ENCODE assay signal across 8 cellular contexts in genomic region chr12:50055831-50056628, GRCh38. TPM values are rescaled to one million over a fixed set of nuclear protein-coding genes. Genes with fewer than 3 reads are reported as not detected.
DNase-seq lines count a peak whose midpoint lies in the region; ATAC-seq, FAIRE-seq and TF ChIP-seq lines count a peak whose summit lies in the region.

No MANE protein-coding gene starts in this region.

- no peak for FAIRE-seq in A549 (lab: Jason Lieb, UNC)

- H3K27me3 Mint-ChIP-seq in mesothelial cell of epicardium (ENCODE audit: low read depth): peaks cover 67% of the 10 kb centered on the region

- H3K27ac ChIP-seq in A549: peak overlapping the region; percentile 38 to 55; a peak in 3 of 6 replicates

- TF ChIP-seq EP300 in A549 (IDR thresholded peaks at IDR 0.05): no peak

- POLR2A ChIA-PET in A549 (lab: Yijun Ruan, JAX): interaction anchor here (1.0 kb wide), 1 partner anchor 89 kb away, joined by 3 read pairs; no protein-coding TSS in a partner anchor

- no peaks in the 10 kb centered on the region for H3K9me3 ChIP-seq in A549

- H3K4me3 ChIP-seq in A549: peak overlapping the region; percentile 85; the same call in 2 of the 3 replicates

- no peaks in the 10 kb centered on the region for H3K9me3 Mint-ChIP-seq in mesothelial cell of epicardium
- no peaks in the 10 kb centered on the region for H3K9me3 Mint-ChIP-seq in stimulated activated effector memory CD8-positive, alpha-beta T cell treated with anti-CD3 and anti-CD28 coated beads, Interleukin-12 subunit alpha, Interleukin-12 subunit beta, amount 100 ng/mL, for 72 hours

- TF ChIP-seq POLR2A in A549 (IDR thresholded peaks at IDR 0.05; ENCODE audit: low read length): no peak

- TF ChIP-seq CTCF in A549 (IDR thresholded peaks at IDR 0.05): peak; percentile 96
- peak; percentile 74 for TF ChIP-seq CTCF in mesothelial cell of epicardium (IDR thresholded peaks at IDR 0.05; ENCODE audit: unreplicated experiment)

- ATAC-seq in A549: peak; percentile 51 to 77; a peak in 5 of 6 replicates
- ATAC-seq in GM18502 (IDR thresholded peaks at IDR 0.05; ENCODE audit: poor library complexity, unreplicated experiment): peak; percentile 55
- peak; percentile 56 for ATAC-seq in stimulated activated effector memory CD8-positive, alpha-beta T cell treated with anti-CD3 and anti-CD28 coated beads, Interleukin-12 subunit alpha, Interleukin-12 subunit beta, amount 100 ng/mL, for 72 hours

- H3K4me1 Mint-ChIP-seq in mesothelial cell of epicardium: peaks cover 26% of the 10 kb centered on the region
- peaks cover 32% of the 10 kb centered on the region for H3K4me1 Mint-ChIP-seq in stimulated activated effector memory CD8-positive, alpha-beta T cell treated with anti-CD3 and anti-CD28 coated beads, Interleukin-12 subunit alpha, Interleukin-12 subunit beta, amount 100 ng/mL, for 72 hours

- WGBS in A549 (ENCODE audit: missing lambda C conversion rate): 8% methylated on average over 17 of the region's 17 CpGs

- peak overlapping the region; percentile 52 for H3K27ac Mint-ChIP-seq in mesothelial cell of epicardium
- no peak overlapping the region for H3K27ac Mint-ChIP-seq in stimulated activated effector memory CD8-positive, alpha-beta T cell treated with anti-CD3 and anti-CD28 coated beads, Interleukin-12 subunit alpha, Interleukin-12 subunit beta, amount 100 ng/mL, for 72 hours

- H3K4me1 ChIP-seq in A549: peaks cover 18% of the 10 kb centered on the region

- H3K4me3 Mint-ChIP-seq in mesothelial cell of epicardium: peak overlapping the region; percentile 46
- peak overlapping the region; percentile 73 for H3K4me3 Mint-ChIP-seq in stimulated activated effector memory CD8-positive, alpha-beta T cell treated with anti-CD3 and anti-CD28 coated beads, Interleukin-12 subunit alpha, Interleukin-12 subunit beta, amount 100 ng/mL, for 72 hours

- H3K4me2 ChIP-seq in A549: peak overlapping the region; percentile 94

- DNase-seq in A549 (ENCODE audit: low read depth in 1 of 2, low spot score in 1 of 2) (peak; percentile 59 to 85), NCI-H2196 treated with DMSO at 0.1 percent for 48 hours (lab: John Stamatoyannopoulos, UW; ENCODE audit: unreplicated experiment) (peak; percentile 64), mesothelial cell of epicardium (ENCODE audit: low spot score in 2 of 2, unreplicated experiment in 2 of 2) (peak in 1 of 2 experiments; percentile 68), GF-D8 (lab: John Stamatoyannopoulos, UW) (no peak)
- DNase-seq in activated CD4-positive, alpha-beta T cell treated with anti-CD3 and anti-CD28 coated beads, Interleukin-2, amount 50 U/mL, for 4 hours: peak; percentile 46 to 56
- peak; percentile 38 for DNase-seq in effector CD8-positive, alpha-beta T cell (lab: John Stamatoyannopoulos, UW)
- DNase-seq in stimulated activated effector memory CD8-positive, alpha-beta T cell treated with anti-CD3 and anti-CD28 coated beads, Interleukin-12 subunit alpha, Interleukin-12 subunit beta, amount 100 ng/mL, for 72 hours (ENCODE audit: low spot score in 2 of 2): peak; percentile 38 to 80

- no peaks in the 10 kb centered on the region for H3K36me3 Mint-ChIP-seq in mesothelial cell of epicardium
- no peaks in the 10 kb centered on the region for H3K36me3 Mint-ChIP-seq in stimulated activated effector memory CD8-positive, alpha-beta T cell treated with anti-CD3 and anti-CD28 coated beads, Interleukin-12 subunit alpha, Interleukin-12 subunit beta, amount 100 ng/mL, for 72 hours

- TF ChIP-seq RAD21 in A549 (conservative IDR thresholded peaks at IDR 0.05 in 1 of 2, IDR thresholded peaks at IDR 0.05 in 1 of 2): peak; percentile 80 to 87

- CTCF ChIA-PET in A549 (lab: Yijun Ruan, JAX): interaction anchor here (0.5 to 8.0 kb wide), 57 partner anchors 9 to 489 kb away, joined by 3 to 173 read pairs (median 4); partner anchors contain the start of genes AQP2, AQP5, AQP6 and RACGAP1

TF ChIP-seq in A549, 52 proteins besides CTCF, POLR2A, EP300 and RAD21 (continues in another document):
- TF ChIP-seq HES2 (IDR thresholded peaks at IDR 0.05) (no peak), RNF2 (IDR thresholded peaks at IDR 0.05; ENCODE audit: borderline replicate concordance, low read depth) (no peak), NFE2L2 (conservative IDR thresholded peaks at IDR 0.05; ENCODE audit: low read length) (no peak), RFX5 (IDR thresholded peaks at IDR 0.05) (no peak), ATOH8 (CRISPR knock-in tag; IDR thresholded peaks at IDR 0.05; ENCODE audit: low read depth) (no peak), PBX3 (IDR thresholded peaks at IDR 0.05) (no peak), BCL3 (IDR thresholded peaks at IDR 0.05) (no peak), JUN (IDR thresholded peaks at IDR 0.05) (no peak)

RNA-seq across cellular contexts. Expression of gene ASIC1, which starts 1.4 kb away (rescaled TPM):
- polyA plus RNA-seq in A549 (2011; rRNA removed) (6.0 and 7.8 TPM in 2 replicates), A549 (2017; fragmentation: RNase III; extraction: RNeasy Plus Mini Kit Qiagen cat#74134 plus additional on column Dnase treatment) (6.2 to 8.5 TPM (median 6.7 TPM) in 3 replicates)
- 8.5 and 10.4 TPM in 2 replicates for polyA plus RNA-seq in A549 (2012; cell fraction: cytosol; rRNA removed)
- 24.1 and 26.2 TPM in 2 replicates for polyA plus RNA-seq in A549 (2012; cell fraction: nucleus; rRNA removed)
- polyA minus RNA-seq in A549 (2011; rRNA and poly(A)+ RNA removed): 7.9 and 8.7 TPM in 2 replicates
- 6.1 to 7.2 TPM (median 6.6 TPM) in 3 replicates for total RNA-seq in mesothelial cell of epicardium

RNA-seq across cellular contexts. Expression of gene SMARCD1, which starts 29.1 kb away (rescaled TPM):
- 80.7 and 113 TPM in 2 replicates for polyA plus RNA-seq in A549 (2011; rRNA removed)
- polyA plus RNA-seq in A549 (2012; cell fraction: cytosol; rRNA removed): 51.0 and 73.8 TPM in 2 replicates
- 74.5 and 105 TPM in 2 replicates for polyA plus RNA-seq in A549 (2012; cell fraction: nucleus; rRNA removed)
- 56.1 to 62.5 TPM (median 62.1 TPM) in 3 replicates for polyA plus RNA-seq in A549 (2017; fragmentation: RNase III; extraction: RNeasy Plus Mini Kit Qiagen cat#74134 plus additional on column Dnase treatment)
- polyA minus RNA-seq in A549 (2011; rRNA and poly(A)+ RNA removed): 114 and 136 TPM in 2 replicates
- 112 to 122 TPM (median 113 TPM) in 3 replicates for total RNA-seq in mesothelial cell of epicardium

RNA-seq across cellular contexts. Expression of gene RACGAP1, which starts 30.7 kb away (rescaled TPM):
- polyA plus RNA-seq in A549 (2011; rRNA removed) (99.2 and 103 TPM in 2 replicates), A549 (2017; fragmentation: RNase III; extraction: RNeasy Plus Mini Kit Qiagen cat#74134 plus additional on column Dnase treatment) (94.9 to 116 TPM (median 107 TPM) in 3 replicates)
- polyA plus RNA-seq in A549 (2012; cell fraction: cytosol; rRNA removed): 41.0 and 49.1 TPM in 2 replicates
- polyA plus RNA-seq in A549 (2012; cell fraction: nucleus; rRNA removed): 33.7 and 52.9 TPM in 2 replicates
- 154 and 173 TPM in 2 replicates for polyA minus RNA-seq in A549 (2011; rRNA and poly(A)+ RNA removed)
- total RNA-seq in mesothelial cell of epicardium: 28.0 to 34.8 TPM (median 29.8 TPM) in 3 replicates

RNA-seq across cellular contexts. Expression of gene GPD1, which starts 47.8 kb away (rescaled TPM):
- polyA plus RNA-seq in A549 (2011; rRNA removed) (0.44 and 0.52 TPM in 2 replicates), A549 (2017; fragmentation: RNase III; extraction: RNeasy Plus Mini Kit Qiagen cat#74134 plus additional on column Dnase treatment) (0.07 to 0.13 TPM (median 0.10 TPM) in 3 replicates)
- 0.08 and 0.09 TPM in 2 replicates for polyA plus RNA-seq in A549 (2012; cell fraction: cytosol; rRNA removed)
- 0.64 and 1.9 TPM in 2 replicates for polyA plus RNA-seq in A549 (2012; cell fraction: nucleus; rRNA removed)
- polyA minus RNA-seq in A549 (2011; rRNA and poly(A)+ RNA removed): 0.29 TPM in 1 of 2 replicates, not detected in the other
- total RNA-seq in mesothelial cell of epicardium: 0.72 to 1.2 TPM (median 1.1 TPM) in 3 replicates

RNA-seq across cellular contexts. Expression of gene COX14, which starts 56.0 kb away (rescaled TPM):
- 134 and 147 TPM in 2 replicates for polyA plus RNA-seq in A549 (2011; rRNA removed)
- polyA plus RNA-seq in A549 (2012; cell fraction: cytosol; rRNA removed): 204 and 239 TPM in 2 replicates
- 85.7 and 86.1 TPM in 2 replicates for polyA plus RNA-seq in A549 (2012; cell fraction: nucleus; rRNA removed)
- 87.9 to 112 TPM (median 93.3 TPM) in 3 replicates for polyA plus RNA-seq in A549 (2017; fragmentation: RNase III; extraction: RNeasy Plus Mini Kit Qiagen cat#74134 plus additional on column Dnase treatment)
- 59.2 and 73.2 TPM in 2 replicates for polyA minus RNA-seq in A549 (2011; rRNA and poly(A)+ RNA removed)
- total RNA-seq in mesothelial cell of epicardium: 24.2 to 25.0 TPM (median 24.8 TPM) in 3 replicates
